In the genomic region with DNA sequence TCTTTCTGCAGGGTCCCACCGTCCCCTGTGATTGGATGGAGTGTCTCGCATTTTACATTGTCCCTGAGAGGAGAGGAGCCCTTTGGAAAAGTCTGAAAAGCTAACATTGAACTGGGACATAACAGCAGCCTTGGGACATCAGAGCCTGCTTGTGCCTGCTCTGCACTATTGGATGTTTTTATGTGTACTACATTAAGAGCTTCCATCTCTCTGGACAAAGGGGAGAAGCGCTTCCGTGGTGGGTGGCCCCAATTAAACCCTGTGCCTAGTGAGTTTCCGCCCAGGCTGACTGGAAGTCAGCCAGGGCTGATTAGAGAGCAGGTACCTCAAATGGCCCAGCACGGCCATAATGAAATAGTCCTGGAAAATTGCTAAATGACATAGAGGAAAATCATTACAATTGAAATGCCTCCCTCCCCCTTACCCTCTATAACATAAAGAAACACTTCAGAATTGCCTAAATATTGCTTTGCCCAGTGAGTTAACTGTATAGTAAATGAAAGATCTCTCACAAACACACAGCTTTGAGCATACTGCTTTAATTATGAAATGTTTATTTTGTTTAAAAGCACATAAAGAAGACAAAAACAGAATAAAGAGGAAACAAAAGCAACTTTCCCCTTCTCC, we compare ENCODE assay signal across 16 cellular contexts. TPM values are rescaled to one million over a fixed set of nuclear protein-coding genes. Genes with fewer than 3 reads are reported as not detected.
A peak's percentile ranks its signal among the peaks of the same experiment; 100 is the strongest.
DNase-seq lines count a peak whose midpoint lies in the region; ATAC-seq lines count a peak whose summit lies in the region.
"Had no signal": no experiment of that assay in that cellular context is flagged by ENCODE, and none has a peak within 500 bp of the region (broad histone marks: within the 10 kb centered on the region; RNA-seq: fewer than 3 reads in every experiment).

No MANE protein-coding gene starts in this region.

- DNase-seq in COR-L47 (lab: John Stamatoyannopoulos, UW) = peak; percentile 70
- DNase-seq in G401 (ENCODE audit: low spot score) = peak; percentile 48
- peak; percentile 19 for DNase-seq in NCI-H2029 treated with DMSO at 0.1 percent for 48 hours (lab: John Stamatoyannopoulos, UW)
- peak; percentile 84 for DNase-seq in NCI-H748 treated with DMSO at 0.1 percent for 48 hours (lab: John Stamatoyannopoulos, UW)
- DNase-seq: Caco-2, GDM1, MG63, NCI-H1694, NCI-H446, T-helper 9 cell had no signal

- no peak for ATAC-seq in GM18873 (IDR thresholded peaks at IDR 0.05; ENCODE audit: low FRiP score, unreplicated experiment)
- no peak for ATAC-seq in HG03520 (IDR thresholded peaks at IDR 0.05; ENCODE audit: unreplicated experiment)
- no peak for ATAC-seq in GM18867 (IDR thresholded peaks at IDR 0.05; ENCODE audit: unreplicated experiment)
- ATAC-seq: HepG2 had no signal

- in situ Hi-C loops in G401 (cut with HindIII; ENCODE audit: low sequenced_read_pairs) = no loop called here

RNA-seq across cellular contexts. Expression of a gene that starts 9.1 kb away (rescaled TPM):
- total RNA-seq in G401 (2014; rRNA removed; shearing (Covaris generic)) = not detected in 2 replicates
- total RNA-seq: A673, HepG2, SK-MEL-5 had no signal

Comparison
In these comparisons a context has a peak if more than half of its experiments do, and no peak if none do; other contexts are left out.
1. DNase-seq: peak in every context shown above with its lines; median percentile 84 in NCI-H748 treated with DMSO at 0.1 percent for 48 hours; 70 in COR-L47; 48 in G401; 19 in NCI-H2029 treated with DMSO at 0.1 percent for 48 hours.